23 cellular contexts compared by ENCODE assay signal in genomic region chr1:112399456-112399855, GRCh38. TPM values are rescaled to one million over a fixed set of nuclear protein-coding genes. Genes with fewer than 3 reads are reported as not detected.
A peak's percentile ranks its signal among the peaks of the same experiment; 100 is the strongest.
DNase-seq lines count a peak whose midpoint lies in the region; ATAC-seq and TF ChIP-seq lines count a peak whose summit lies in the region.
"Had no signal": no experiment of that assay in that cellular context is flagged by ENCODE, and none has a peak within 500 bp of the region (broad histone marks: within the 10 kb centered on the region; RNA-seq: fewer than 3 reads in every experiment).

No MANE protein-coding gene starts in this region.

- no peaks in the 10 kb centered on the region for H3K36me3 ChIP-seq in OCI-LY3 (replicated peaks; ENCODE audit: low read depth, low read length)
- H3K36me3 ChIP-seq: stomach, uterus had no signal

- no peak overlapping the region for H3K27ac ChIP-seq in OCI-LY3 (ENCODE audit: low read length)
- H3K27ac ChIP-seq: GM23248, HL-60, stomach, uterus had no signal

- H3K79me2 ChIP-seq in OCI-LY3 (ENCODE audit: low read length): no peaks in the 10 kb centered on the region

- H3K9me3 ChIP-seq in OCI-LY3 (ENCODE audit: insufficient read depth, low read length): no peaks in the 10 kb centered on the region
- H3K9me3 ChIP-seq: stomach, uterus had no signal

- H3K9me3 Mint-ChIP-seq in stimulated activated memory B cell treated with anti-CD40 and anti-IgM and Interleukin-4, amounts not matched to agents 10 μg/mL and 1 μg/mL and 100 μg/mL, for 72 hours: no peaks in the 10 kb centered on the region
- H3K9me3 Mint-ChIP-seq: activated CD4-positive, alpha-beta memory T cell treated with anti-CD3 and anti-CD28 coated beads, Interleukin-2, amount 10 ng/mL, durations not matched to agents 7 days and 5 days; activated naive CD4-positive, alpha-beta T cell treated with anti-CD3 and anti-CD28 coated beads, Interleukin-2, amount 50 U/mL, for 72 hours; activated T-cell treated with anti-CD3 and anti-CD28 coated beads, Interleukin-2, amount 50 U/mL, for 24 hours; dendritic cell treated with granulocyte-macrophage colony-stimulating factor and Interleukin-4, amounts not matched to agents 40 ng/mL and 50 ng/mL, for 4 days had no signal

- H3K27me3 Mint-ChIP-seq in stimulated activated memory B cell treated with anti-CD40 and anti-IgM and Interleukin-4, amounts not matched to agents 10 μg/mL and 1 μg/mL and 100 μg/mL, for 72 hours: no peaks in the 10 kb centered on the region
- H3K27me3 Mint-ChIP-seq: dendritic cell treated with granulocyte-macrophage colony-stimulating factor and Interleukin-4, amounts not matched to agents 40 ng/mL and 50 ng/mL, for 4 days had no signal

- no peak overlapping the region for H3K4me3 Mint-ChIP-seq in stimulated activated memory B cell treated with anti-CD40 and anti-IgM and Interleukin-4, amounts not matched to agents 10 μg/mL and 1 μg/mL and 100 μg/mL, for 72 hours
- H3K4me3 Mint-ChIP-seq: activated CD4-positive, alpha-beta memory T cell treated with anti-CD3 and anti-CD28 coated beads, Interleukin-2, amount 10 ng/mL, durations not matched to agents 7 days and 5 days; activated T-cell treated with anti-CD3 and anti-CD28 coated beads, Interleukin-2, amount 50 U/mL, for 24 hours; dendritic cell treated with granulocyte-macrophage colony-stimulating factor and Interleukin-4, amounts not matched to agents 40 ng/mL and 50 ng/mL, for 4 days had no signal

- no peak overlapping the region for H3K9ac ChIP-seq in OCI-LY3 (ENCODE audit: low read length)
- H3K9ac ChIP-seq: GM23248 had no signal

- H3K4me1 Mint-ChIP-seq in stimulated activated memory B cell treated with anti-CD40 and anti-IgM and Interleukin-4, amounts not matched to agents 10 μg/mL and 1 μg/mL and 100 μg/mL, for 72 hours: peaks cover 56% of the 10 kb centered on the region

- peaks cover 45% of the 10 kb centered on the region for H3K4me1 ChIP-seq in OCI-LY3 (ENCODE audit: low read length)

- no peaks in the 10 kb centered on the region for H4K20me1 ChIP-seq in OCI-LY3 (ENCODE audit: insufficient read depth, low read length)

- H3K27ac Mint-ChIP-seq in stimulated activated memory B cell treated with anti-CD40 and anti-IgM and Interleukin-4, amounts not matched to agents 10 μg/mL and 1 μg/mL and 100 μg/mL, for 72 hours: peak overlapping the region; percentile 28
- H3K27ac Mint-ChIP-seq: activated CD4-positive, alpha-beta memory T cell treated with anti-CD3 and anti-CD28 coated beads, Interleukin-2, amount 10 ng/mL, durations not matched to agents 7 days and 5 days; activated naive CD4-positive, alpha-beta T cell treated with anti-CD3 and anti-CD28 coated beads, Interleukin-2, amount 50 U/mL, for 72 hours; activated T-cell treated with anti-CD3 and anti-CD28 coated beads, Interleukin-2, amount 50 U/mL, for 24 hours; dendritic cell treated with granulocyte-macrophage colony-stimulating factor and Interleukin-4, amounts not matched to agents 40 ng/mL and 50 ng/mL, for 4 days had no signal

- H2AFZ ChIP-seq in OCI-LY3 (ENCODE audit: low read depth, low read length): no peak overlapping the region
- H2AFZ ChIP-seq: GM23248 had no signal

- peak overlapping the region; percentile 35; the same call in 1 of the 2 replicates for H3K4me2 ChIP-seq in OCI-LY3 (ENCODE audit: low read length)

- DNase-seq in dermis blood vessel endothelial cell: peak; percentile 77
- DNase-seq in stimulated activated CD4-positive, alpha-beta T cell treated with anti-CD3 and anti-CD28 coated beads, Interleukin-2, amount 100 ng/mL, for 48 hours: no peak
- DNase-seq in stimulated activated CD4-positive, alpha-beta T cell treated with anti-CD3 and anti-CD28 coated beads, Interleukin-4, amount 100 ng/mL, for 24 hours: no peak
- DNase-seq in NCI-H2081 (lab: John Stamatoyannopoulos, UW): no peak
- DNase-seq: activated CD4-positive, alpha-beta memory T cell treated with anti-CD3 and anti-CD28 coated beads, Interleukin-2, amount 10 ng/mL, durations not matched to agents 7 days and 5 days; activated T-cell treated with anti-CD3 and anti-CD28 coated beads, Interleukin-2, amount 50 U/mL, for 24 hours; COR-L47; EL; GM23248; left ventricle myocardium superior; NCI-H187 treated with DMSO at 0.1 percent for 48 hours; stomach; SW 1271; uterus had no signal

- TF ChIP-seq CTCF in OCI-LY3 (IDR thresholded peaks at IDR 0.05; ENCODE audit: low read depth, low read length): no peak

- H3K36me3 Mint-ChIP-seq in stimulated activated memory B cell treated with anti-CD40 and anti-IgM and Interleukin-4, amounts not matched to agents 10 μg/mL and 1 μg/mL and 100 μg/mL, for 72 hours: no peaks in the 10 kb centered on the region

- ATAC-seq in GM18868 (IDR thresholded peaks at IDR 0.05; ENCODE audit: unreplicated experiment): peak; percentile 43
- peak; percentile 47 for ATAC-seq in stimulated activated memory B cell treated with anti-CD40 and anti-IgM and Interleukin-4, amounts not matched to agents 10 μg/mL and 1 μg/mL and 100 μg/mL, for 72 hours
- ATAC-seq in GM18502 (IDR thresholded peaks at IDR 0.05; ENCODE audit: poor library complexity, unreplicated experiment): no peak
- ATAC-seq: activated naive CD4-positive, alpha-beta T cell treated with anti-CD3 and anti-CD28 coated beads, Interleukin-2, amount 50 U/mL, for 72 hours; esophagus mucosa; left ventricle myocardium superior; sciatic nerve had no signal

- no peak overlapping the region for H3K4me3 ChIP-seq in OCI-LY3 (ENCODE audit: low read length)
- H3K4me3 ChIP-seq: GM23248, stomach, uterus had no signal

- H3K27me3 ChIP-seq in OCI-LY3 (ENCODE audit: low read depth, low read length): peaks cover 8% of the 10 kb centered on the region; the same call in 1 of the 2 replicates
- H3K27me3 ChIP-seq: stomach, uterus had no signal

RNA-seq across cellular contexts. Expression of gene CTTNBP2NL, which starts 3.4 kb away (rescaled TPM):
- 23.8 and 28.0 TPM in 2 replicates for total RNA-seq in dermis blood vessel endothelial cell
